ENCODE assay signal across 7 cellular contexts in genomic region chr11:122580071-122580470, GRCh38.
DNase-seq lines count a peak whose midpoint lies in the region; ATAC-seq, FAIRE-seq and TF ChIP-seq lines count a peak whose summit lies in the region.
"Not testable (repeated sequence)": the region's sequence is repeated elsewhere in the genome, so short reads cannot be mapped to it uniquely, and the experiment has no call there.

No MANE protein-coding gene starts in this region.

- not testable (repeated sequence) for H3K9me1 ChIP-seq in keratinocyte (ENCODE audit: control insufficient read depth, extremely low read depth, insufficient read depth, low read length)

- not testable (repeated sequence) for H3K9me3 ChIP-seq in HCT116 (ENCODE audit: control insufficient read depth in 1 of 2, insufficient read depth in 1 of 2, low read depth in 1 of 2, low read length in 2 of 2); RWPE2 (ENCODE audit: severe bottlenecking); keratinocyte (ENCODE audit: control insufficient read depth, low read depth, low read length)

- not testable (repeated sequence) for H3K27me3 Mint-ChIP-seq in activated naive CD8-positive, alpha-beta T cell treated with anti-CD3 and anti-CD28 coated beads, Interleukin-2, amount 50 U/mL, for 24 hours

- DNase-seq in HCT116 (ENCODE audit: low read depth, low spot score) (peak; percentile 84), NCI-H2171 treated with DMSO at 0.1 percent for 48 hours (lab: John Stamatoyannopoulos, UW) (peak; percentile 81), epithelial cell of prostate (ENCODE audit: low read depth, low spot score) (peak; percentile 29), keratinocyte (ENCODE audit: low read depth, low spot score) (peak; percentile 33), retina (peak; percentile 11)
- DNase-seq in RWPE2 (ENCODE audit: low spot score); activated naive CD8-positive, alpha-beta T cell treated with anti-CD3 and anti-CD28 coated beads, Interleukin-2, amount 50 U/mL, for 24 hours: not testable (repeated sequence)

- H3K9ac ChIP-seq in HCT116 (ENCODE audit: low read length) (peak overlapping the region; percentile 64), keratinocyte (ENCODE audit: control insufficient read depth, extremely low read depth, insufficient read depth, low read length) (peak overlapping the region; percentile 83)

- H3K4me2 ChIP-seq in HCT116 (ENCODE audit: low read length) (peak overlapping the region; percentile 85), keratinocyte (ENCODE audit: control insufficient read depth, extremely low read depth, insufficient read depth, low read depth, low read length) (peak overlapping the region; percentile 54)

- peak; percentile 13 for FAIRE-seq in keratinocyte (lab: Jason Lieb, UNC)

- RAD21 ChIA-PET in HCT116 (lab: Charles Lee; ENCODE audit: low non-redundant PET in 1 of 2, low total read pairs in 2 of 2, uncharacterized antibody in 2 of 2, unreplicated experiment in 2 of 2), result interaction anchor here (0.6 to 1.0 kb wide), 3 partner anchors 200 to 284 kb away, joined by 3 to 4 read pairs (median 4); no protein-coding TSS in a partner anchor

- peak; percentile 79 for ATAC-seq in HCT116
- peak; percentile 59 for ATAC-seq in RWPE2 (ENCODE audit: low read depth)
- not testable (repeated sequence) for ATAC-seq in activated naive CD8-positive, alpha-beta T cell treated with anti-CD3 and anti-CD28 coated beads, Interleukin-2, amount 50 U/mL, for 24 hours

- not testable (repeated sequence) for H3K9me2 ChIP-seq in HCT116 (ENCODE audit: insufficient read depth)

- CTCF ChIA-PET in HCT116 (lab: Charles Lee), result interaction anchor here (0.8 to 2.6 kb wide), 12 partner anchors 17 to 474 kb away, joined by 3 to 14 read pairs (median 4); no protein-coding TSS in a partner anchor

- not testable (repeated sequence) for H3K27ac Mint-ChIP-seq in activated naive CD8-positive, alpha-beta T cell treated with anti-CD3 and anti-CD28 coated beads, Interleukin-2, amount 50 U/mL, for 24 hours

- peak overlapping the region; percentile 100 for H2AFZ ChIP-seq in HCT116 (ENCODE audit: low read depth, low read length, poor library complexity, severe bottlenecking)
- H2AFZ ChIP-seq in keratinocyte (ENCODE audit: control insufficient read depth, low read length), result not testable (repeated sequence)

- TF ChIP-seq POLR2A in HCT116 (IDR thresholded peaks at IDR 0.05; ENCODE audit: borderline replicate concordance, extremely low read depth, insufficient read depth, insufficient read length), result not testable (repeated sequence)

- H3K4me1 ChIP-seq in HCT116 (ENCODE audit: control insufficient read depth in 1 of 2, insufficient read depth in 2 of 2, low read length in 2 of 2) (peaks cover 8 to 21% of the 10 kb centered on the region in 2 experiments), RWPE2 (ENCODE audit: insufficient read depth, poor library complexity, severe bottlenecking) (peaks cover 16% of the 10 kb centered on the region), keratinocyte (ENCODE audit: control insufficient read depth, extremely low read depth, insufficient read depth, low read length) (peaks cover 17% of the 10 kb centered on the region)

- H3K9me3 Mint-ChIP-seq in activated naive CD8-positive, alpha-beta T cell treated with anti-CD3 and anti-CD28 coated beads, Interleukin-2, amount 50 U/mL, for 24 hours, result not testable (repeated sequence)

- dilution Hi-C loops in keratinocyte (cut with MboI; ENCODE audit: extremely low pct_ligation_motif_present, low sequenced_read_pairs), result not testable (repeated sequence)

- not testable (repeated sequence) for H3K36me3 Mint-ChIP-seq in activated naive CD8-positive, alpha-beta T cell treated with anti-CD3 and anti-CD28 coated beads, Interleukin-2, amount 50 U/mL, for 24 hours (ENCODE audit: low read depth)

- not testable (repeated sequence) for H4K20me1 ChIP-seq in HCT116 (ENCODE audit: insufficient read depth); keratinocyte (ENCODE audit: control insufficient read depth, extremely low read depth, insufficient read depth, low read length)

- BruUV-seq in HCT116 (replicated peaks; lab: Mats Ljungman, UMichigan), result not testable (repeated sequence)

- H3K4me3 ChIP-seq in HCT116 (replicated peaks in 1 of 2; ENCODE audit: low read depth in 1 of 2, low read length in 2 of 2), result peak overlapping the region in 1 of 2 experiments; percentile 53; a peak in 1 of 4 replicates
- not testable (repeated sequence) for H3K4me3 ChIP-seq in RWPE2 (ENCODE audit: severe bottlenecking); keratinocyte (ENCODE audit: control insufficient read depth in 2 of 3, extremely low read depth in 1 of 3, insufficient read depth in 2 of 3, low read depth in 1 of 3, low read length in 3 of 3)

- intact Hi-C loops in HCT116 (cut with micrococcal nuclease), result loop anchor here (1.0 to 10.0 kb wide), 5 partner anchors 49 to 925 kb away; no protein-coding TSS in a partner anchor

- not testable (repeated sequence) for H3K36me3 ChIP-seq in HCT116 (ENCODE audit: control insufficient read depth in 1 of 2, insufficient read depth in 2 of 2, low read length in 2 of 2); RWPE2 (ENCODE audit: low read depth); keratinocyte (ENCODE audit: control insufficient read depth in 2 of 2, extremely low read depth in 1 of 2, insufficient read depth in 2 of 2, low read length in 2 of 2)

- H3K4me1 Mint-ChIP-seq in activated naive CD8-positive, alpha-beta T cell treated with anti-CD3 and anti-CD28 coated beads, Interleukin-2, amount 50 U/mL, for 24 hours, result not testable (repeated sequence)

- not testable (repeated sequence) for TF ChIP-seq CTCF in HCT116 (IDR thresholded peaks at IDR 0.05 in 2 of 3, conservative IDR thresholded peaks at IDR 0.05 in 1 of 3; ENCODE audit: borderline replicate concordance in 1 of 3, insufficient read depth in 1 of 3, low read depth in 2 of 3, low read length in 2 of 3); RWPE2 (IDR thresholded peaks at IDR 0.05; ENCODE audit: poor library complexity, severe bottlenecking); keratinocyte (optimal IDR thresholded peaks at IDR 0.05 in 1 of 3, IDR thresholded peaks at IDR 0.05 in 1 of 3, conservative IDR thresholded peaks at IDR 0.05 in 1 of 3; ENCODE audit: extremely low read depth in 1 of 3, insufficient read depth in 2 of 3, low read length in 3 of 3)

- not testable (repeated sequence) for H3K79me2 ChIP-seq in HCT116 (ENCODE audit: insufficient read depth, low read length); keratinocyte (ENCODE audit: control insufficient read depth, insufficient read depth, low read length)

- not testable (repeated sequence) for TF ChIP-seq RAD21 in HCT116 (IDR thresholded peaks at IDR 0.05; ENCODE audit: low read depth)

- peak overlapping the region; percentile 73 for H3K4me3 Mint-ChIP-seq in activated naive CD8-positive, alpha-beta T cell treated with anti-CD3 and anti-CD28 coated beads, Interleukin-2, amount 50 U/mL, for 24 hours

- POLR2A ChIA-PET in HCT116 (lab: Charles Lee), result interaction anchor here (0.7 kb wide), 2 partner anchors 192 to 445 kb away, joined by 3 read pairs; no protein-coding TSS in a partner anchor

- H3K27ac ChIP-seq in HCT116 (ENCODE audit: low read depth, low read length), result peak overlapping the region; percentile 76; the same call in 1 of the 2 replicates
- H3K27ac ChIP-seq in RWPE2 (ENCODE audit: poor library complexity, severe bottlenecking), result peak overlapping the region; percentile 66
- peak overlapping the region; percentile 86 for H3K27ac ChIP-seq in epithelial cell of prostate
- peak overlapping the region; percentile 97 for H3K27ac ChIP-seq in keratinocyte (ENCODE audit: control insufficient read depth, insufficient read depth, low read length)

- H3K27me3 ChIP-seq in HCT116 (ENCODE audit: insufficient read depth, low read length); RWPE2 (ENCODE audit: insufficient read depth, poor library complexity, severe bottlenecking); keratinocyte (ENCODE audit: control insufficient read depth, extremely low read depth, insufficient read depth, low read length): not testable (repeated sequence)

TF ChIP-seq in HCT116, 20 proteins besides CTCF, POLR2A, EP300 and RAD21:
- TF ChIP-seq SRF (IDR thresholded peaks at IDR 0.05; ENCODE audit: low read depth) (peak; percentile 39; the same call in 1 of the 2 replicates), SIN3A (IDR thresholded peaks at IDR 0.05; ENCODE audit: low read depth) (peak; percentile 24; the same call in 1 of the 2 replicates), JUND (IDR thresholded peaks at IDR 0.05) (peak; percentile 70), SP1 (IDR thresholded peaks at IDR 0.05; ENCODE audit: low read depth) (peak; percentile 76), FOSL1 (IDR thresholded peaks at IDR 0.05; ENCODE audit: low read depth) (peak; percentile 74)
- TF ChIP-seq, protein P1, sequence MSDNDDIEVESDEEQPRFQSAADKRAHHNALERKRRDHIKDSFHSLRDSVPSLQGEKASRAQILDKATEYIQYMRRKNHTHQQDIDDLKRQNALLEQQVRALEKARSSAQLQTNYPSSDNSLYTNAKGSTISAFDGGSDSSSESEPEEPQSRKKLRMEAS (IDR thresholded peaks at IDR 0.05), result peak; percentile 66
